Comparison of ENCODE assay signal across 1 cellular context in the genomic region with DNA sequence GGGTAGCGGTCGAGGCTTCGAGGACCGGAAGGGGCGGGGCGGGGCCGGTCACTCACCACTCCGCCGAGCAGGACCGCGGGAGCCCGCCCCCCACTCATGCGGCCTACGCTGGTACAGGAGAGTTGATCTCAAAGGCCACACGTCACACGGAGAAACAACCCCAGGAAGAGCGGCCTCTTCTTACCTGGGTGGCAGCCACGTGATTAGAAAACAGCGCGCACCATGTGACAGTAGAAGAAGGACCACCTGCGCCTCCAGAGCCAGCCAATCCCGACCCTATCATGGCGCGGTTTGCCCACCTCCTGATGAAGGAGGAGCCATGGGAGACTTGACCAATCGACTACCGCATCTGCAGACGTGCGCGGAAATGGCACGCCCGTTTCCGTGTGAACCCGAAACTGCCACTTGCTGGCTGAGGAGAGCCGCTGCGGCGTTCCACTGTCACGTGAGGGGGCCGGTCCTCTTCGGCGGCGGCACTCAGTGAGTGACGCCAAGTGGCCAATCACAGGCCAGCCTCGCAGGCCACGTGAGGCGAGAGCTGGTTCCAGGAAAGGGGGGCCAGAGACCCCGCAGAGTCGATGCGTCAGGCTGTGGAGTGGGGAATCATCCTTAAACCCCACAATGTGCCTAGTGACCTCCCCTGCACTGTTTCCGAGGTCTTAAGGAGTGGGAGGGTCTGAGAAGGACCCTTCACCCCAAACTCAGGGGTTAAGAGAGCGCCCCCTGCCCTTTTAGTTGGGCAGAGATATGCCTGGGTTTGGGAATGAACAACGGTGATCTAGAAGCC.
A peak's percentile ranks its signal among the peaks of the same experiment; 100 is the strongest.
TF ChIP-seq lines count a peak whose summit lies in the region.

A gene with protein sequence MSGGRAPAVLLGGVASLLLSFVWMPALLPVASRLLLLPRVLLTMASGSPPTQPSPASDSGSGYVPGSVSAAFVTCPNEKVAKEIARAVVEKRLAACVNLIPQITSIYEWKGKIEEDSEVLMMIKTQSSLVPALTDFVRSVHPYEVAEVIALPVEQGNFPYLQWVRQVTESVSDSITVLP (minus strand): TSS at position 205 of the 787 bp plus-strand sequence. CDS start 107 bp downstream, at position 98.

TF ChIP-seq in K562, 482 proteins besides CTCF, POLR2A, EP300 and RAD21 (continued from another document and continues in another):
- TF ChIP-seq, protein P1, sequence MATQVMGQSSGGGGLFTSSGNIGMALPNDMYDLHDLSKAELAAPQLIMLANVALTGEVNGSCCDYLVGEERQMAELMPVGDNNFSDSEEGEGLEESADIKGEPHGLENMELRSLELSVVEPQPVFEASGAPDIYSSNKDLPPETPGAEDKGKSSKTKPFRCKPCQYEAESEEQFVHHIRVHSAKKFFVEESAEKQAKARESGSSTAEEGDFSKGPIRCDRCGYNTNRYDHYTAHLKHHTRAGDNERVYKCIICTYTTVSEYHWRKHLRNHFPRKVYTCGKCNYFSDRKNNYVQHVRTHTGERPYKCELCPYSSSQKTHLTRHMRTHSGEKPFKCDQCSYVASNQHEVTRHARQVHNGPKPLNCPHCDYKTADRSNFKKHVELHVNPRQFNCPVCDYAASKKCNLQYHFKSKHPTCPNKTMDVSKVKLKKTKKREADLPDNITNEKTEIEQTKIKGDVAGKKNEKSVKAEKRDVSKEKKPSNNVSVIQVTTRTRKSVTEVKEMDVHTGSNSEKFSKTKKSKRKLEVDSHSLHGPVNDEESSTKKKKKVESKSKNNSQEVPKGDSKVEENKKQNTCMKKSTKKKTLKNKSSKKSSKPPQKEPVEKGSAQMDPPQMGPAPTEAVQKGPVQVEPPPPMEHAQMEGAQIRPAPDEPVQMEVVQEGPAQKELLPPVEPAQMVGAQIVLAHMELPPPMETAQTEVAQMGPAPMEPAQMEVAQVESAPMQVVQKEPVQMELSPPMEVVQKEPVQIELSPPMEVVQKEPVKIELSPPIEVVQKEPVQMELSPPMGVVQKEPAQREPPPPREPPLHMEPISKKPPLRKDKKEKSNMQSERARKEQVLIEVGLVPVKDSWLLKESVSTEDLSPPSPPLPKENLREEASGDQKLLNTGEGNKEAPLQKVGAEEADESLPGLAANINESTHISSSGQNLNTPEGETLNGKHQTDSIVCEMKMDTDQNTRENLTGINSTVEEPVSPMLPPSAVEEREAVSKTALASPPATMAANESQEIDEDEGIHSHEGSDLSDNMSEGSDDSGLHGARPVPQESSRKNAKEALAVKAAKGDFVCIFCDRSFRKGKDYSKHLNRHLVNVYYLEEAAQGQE (CRISPR knock-in tag; IDR thresholded peaks at IDR 0.05; ENCODE audit: low read depth), result no peak; the same call in 1 of the 2 replicates
- TF ChIP-seq, protein P2, sequence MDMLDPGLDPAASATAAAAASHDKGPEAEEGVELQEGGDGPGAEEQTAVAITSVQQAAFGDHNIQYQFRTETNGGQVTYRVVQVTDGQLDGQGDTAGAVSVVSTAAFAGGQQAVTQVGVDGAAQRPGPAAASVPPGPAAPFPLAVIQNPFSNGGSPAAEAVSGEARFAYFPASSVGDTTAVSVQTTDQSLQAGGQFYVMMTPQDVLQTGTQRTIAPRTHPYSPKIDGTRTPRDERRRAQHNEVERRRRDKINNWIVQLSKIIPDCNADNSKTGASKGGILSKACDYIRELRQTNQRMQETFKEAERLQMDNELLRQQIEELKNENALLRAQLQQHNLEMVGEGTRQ (CRISPR knock-in tag; IDR thresholded peaks at IDR 0.05), result peak; percentile 99
- peak; percentile 80 for TF ChIP-seq TAF9B (IDR thresholded peaks at IDR 0.05; ENCODE audit: partially characterized antibody)
- TF ChIP-seq KLF10 (CRISPR knock-in tag; IDR thresholded peaks at IDR 0.05), result no peak
- TF ChIP-seq NR3C1 (CRISPR knock-in tag; IDR thresholded peaks at IDR 0.05), result no peak
- TF ChIP-seq HSF4 (CRISPR knock-in tag; IDR thresholded peaks at IDR 0.05; ENCODE audit: borderline replicate concordance), result 0 out of 2 replicates have a peak, but pooled peaks have one; percentile 68
- peak; percentile 12; the same call in 1 of the 2 replicates for TF ChIP-seq CHD2 (IDR thresholded peaks at IDR 0.05; ENCODE audit: low read depth, low read length)
- no peak for TF ChIP-seq PCBP1 (IDR thresholded peaks at IDR 0.05; ENCODE audit: low read depth, low read length, poor library complexity, severe bottlenecking)
- peak; percentile 88 for TF ChIP-seq ZNF589 (CRISPR knock-in tag; IDR thresholded peaks at IDR 0.05; ENCODE audit: low read depth)
- TF ChIP-seq C11orf30 (IDR thresholded peaks at IDR 0.05; ENCODE audit: low read depth), result peak; percentile 85
- no peak for TF ChIP-seq ZNF124 (CRISPR knock-in tag; IDR thresholded peaks at IDR 0.05)
- no peak for TF ChIP-seq DLX4 (CRISPR knock-in tag; IDR thresholded peaks at IDR 0.05)
- TF ChIP-seq, protein P3, sequence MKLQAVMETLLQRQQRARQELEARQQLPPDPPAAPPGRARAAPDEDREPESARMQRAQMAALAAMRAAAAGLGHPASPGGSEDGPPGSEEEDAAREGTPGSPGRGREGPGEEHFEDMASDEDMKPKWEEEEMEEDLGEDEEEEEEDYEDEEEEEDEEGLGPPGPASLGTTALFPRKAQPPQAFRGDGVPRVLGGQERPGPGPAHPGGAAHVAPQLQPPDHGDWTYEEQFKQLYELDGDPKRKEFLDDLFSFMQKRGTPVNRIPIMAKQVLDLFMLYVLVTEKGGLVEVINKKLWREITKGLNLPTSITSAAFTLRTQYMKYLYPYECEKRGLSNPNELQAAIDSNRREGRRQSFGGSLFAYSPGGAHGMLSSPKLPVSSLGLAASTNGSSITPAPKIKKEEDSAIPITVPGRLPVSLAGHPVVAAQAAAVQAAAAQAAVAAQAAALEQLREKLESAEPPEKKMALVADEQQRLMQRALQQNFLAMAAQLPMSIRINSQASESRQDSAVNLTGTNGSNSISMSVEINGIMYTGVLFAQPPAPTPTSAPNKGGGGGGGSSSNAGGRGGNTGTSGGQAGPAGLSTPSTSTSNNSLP (IDR thresholded peaks at IDR 0.05; ENCODE audit: borderline replicate concordance, low read depth, low read length), result no peak
- TF ChIP-seq FOXK1 (CRISPR knock-in tag; IDR thresholded peaks at IDR 0.05; ENCODE audit: borderline replicate concordance), result no peak
- no peak for TF ChIP-seq ARHGAP35 (IDR thresholded peaks at IDR 0.05; ENCODE audit: partially characterized antibody)
- TF ChIP-seq ATF3 (IDR thresholded peaks at IDR 0.05), result peak; percentile 82
- peak; percentile 16; the same call in 1 of the 2 replicates for TF ChIP-seq ATF3 (CRISPR knock-in tag; conservative IDR thresholded peaks at IDR 0.05)
- TF ChIP-seq CBX1 (IDR thresholded peaks at IDR 0.05; ENCODE audit: low read depth), result 0 out of 2 replicates have a peak, but pooled peaks have one; percentile 67
- TF ChIP-seq CTBP1 (IDR thresholded peaks at IDR 0.05; ENCODE audit: borderline replicate concordance), result peak; percentile 89
- TF ChIP-seq KDM5B (IDR thresholded peaks at IDR 0.05; ENCODE audit: insufficient replicate concordance, low read depth, low read length), result peak; percentile 61
- peak; percentile 74 for TF ChIP-seq SMARCA4 (IDR thresholded peaks at IDR 0.05)
- TF ChIP-seq POLR2B (IDR thresholded peaks at IDR 0.05; ENCODE audit: low read depth, partially characterized antibody), result peak; percentile 83
- no peak for TF ChIP-seq SMARCA5 (IDR thresholded peaks at IDR 0.05)
- no peak for TF ChIP-seq ZNF3 (CRISPR knock-in tag; IDR thresholded peaks at IDR 0.05)
- no peak for TF ChIP-seq ZNF584 (CRISPR knock-in tag; IDR thresholded peaks at IDR 0.05; ENCODE audit: low read depth)
- TF ChIP-seq ESRRA (IDR thresholded peaks at IDR 0.05; ENCODE audit: borderline replicate concordance, low read depth), result peak; percentile 64
- TF ChIP-seq ZNF79 (CRISPR knock-in tag; IDR thresholded peaks at IDR 0.05; ENCODE audit: low read depth), result no peak
- no peak; the same call in 1 of the 2 replicates for TF ChIP-seq CBFB (CRISPR knock-in tag; IDR thresholded peaks at IDR 0.05)
- peak in 1 of 2 experiments; percentile 21 for TF ChIP-seq AFF1 (IDR thresholded peaks at IDR 0.05; ENCODE audit: low read depth in 1 of 2, partially characterized antibody in 2 of 2)
- no peak for TF ChIP-seq ZNF830 (CRISPR knock-in tag; IDR thresholded peaks at IDR 0.05)
- peak; percentile 98 for TF ChIP-seq TFE3 (CRISPR knock-in tag; IDR thresholded peaks at IDR 0.05)
- TF ChIP-seq ZNF165 (CRISPR knock-in tag; IDR thresholded peaks at IDR 0.05; ENCODE audit: borderline replicate concordance), result 0 out of 2 replicates have a peak, but pooled peaks have one; percentile 50
- no peak for TF ChIP-seq PTRF (tag; IDR thresholded peaks at IDR 0.05)
- no peak for TF ChIP-seq LARP7 (IDR thresholded peaks at IDR 0.05)
- TF ChIP-seq CBFA2T2 (conservative IDR thresholded peaks at IDR 0.05), result peak; percentile 96
- TF ChIP-seq NR1H2 (CRISPR knock-in tag; IDR thresholded peaks at IDR 0.05), result no peak
- peak; percentile 67 for TF ChIP-seq SMARCE1 (IDR thresholded peaks at IDR 0.05)
- TF ChIP-seq, protein P4, sequence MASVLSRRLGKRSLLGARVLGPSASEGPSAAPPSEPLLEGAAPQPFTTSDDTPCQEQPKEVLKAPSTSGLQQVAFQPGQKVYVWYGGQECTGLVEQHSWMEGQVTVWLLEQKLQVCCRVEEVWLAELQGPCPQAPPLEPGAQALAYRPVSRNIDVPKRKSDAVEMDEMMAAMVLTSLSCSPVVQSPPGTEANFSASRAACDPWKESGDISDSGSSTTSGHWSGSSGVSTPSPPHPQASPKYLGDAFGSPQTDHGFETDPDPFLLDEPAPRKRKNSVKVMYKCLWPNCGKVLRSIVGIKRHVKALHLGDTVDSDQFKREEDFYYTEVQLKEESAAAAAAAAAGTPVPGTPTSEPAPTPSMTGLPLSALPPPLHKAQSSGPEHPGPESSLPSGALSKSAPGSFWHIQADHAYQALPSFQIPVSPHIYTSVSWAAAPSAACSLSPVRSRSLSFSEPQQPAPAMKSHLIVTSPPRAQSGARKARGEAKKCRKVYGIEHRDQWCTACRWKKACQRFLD (CRISPR knock-in tag; IDR thresholded peaks at IDR 0.05), result peak; percentile 74; the same call in 1 of the 2 replicates
- 0 out of 4 replicates have a peak, but pooled peaks of 1 of the 2 experiments have one; percentile 56 for TF ChIP-seq BCLAF1 (IDR thresholded peaks at IDR 0.05; ENCODE audit: borderline replicate concordance in 1 of 2, control insufficient read depth in 1 of 2, low read depth in 2 of 2, low read length in 1 of 2)
